ENCODE assay signal across 13 cellular contexts in genomic region chr10:89241491-89242339, GRCh38. TPM values are rescaled to one million over a fixed set of nuclear protein-coding genes. Genes with fewer than 3 reads are reported as not detected.
DNase-seq lines count a peak whose midpoint lies in the region; ATAC-seq, FAIRE-seq and TF ChIP-seq lines count a peak whose summit lies in the region.
"Had no signal": no experiment of that assay in that cellular context is flagged by ENCODE, and none has a peak within 500 bp of the region (broad histone marks: within the 10 kb centered on the region; RNA-seq: fewer than 3 reads in every experiment).

No MANE protein-coding gene starts in this region.

- 84 to 89% methylated on average over 3 of the region's 3 CpGs for WGBS in pancreas, 2 donors

- no peaks in the 10 kb centered on the region for H3K27me3 Mint-ChIP-seq in mesothelial cell of epicardium (ENCODE audit: low read depth)

- intact Hi-C loops in pancreas (cut with DNase I): no loop called here

- H3K27ac Mint-ChIP-seq in mesothelial cell of epicardium: no peak overlapping the region

- peaks cover 4% of the 10 kb centered on the region for H3K36me3 Mint-ChIP-seq in mesothelial cell of epicardium

- ATAC-seq in GM18868 (IDR thresholded peaks at IDR 0.05; ENCODE audit: unreplicated experiment): peak; percentile 51
- peak; percentile 58 for ATAC-seq in esophagus mucosa
- peak in 3 of 4 donors; percentile 48 to 75 (median 72) for ATAC-seq in pancreas
- no peak for ATAC-seq in HG02973 (IDR thresholded peaks at IDR 0.05; ENCODE audit: unreplicated experiment)

- no peak overlapping the region for H3K27ac ChIP-seq in pancreas
- H3K27ac ChIP-seq: thyroid gland had no signal

- no peak for FAIRE-seq in pancreas (lab: Jason Lieb, UNC)
- FAIRE-seq: colon had no signal

- H3K9me3 Mint-ChIP-seq in mesothelial cell of epicardium: no peaks in the 10 kb centered on the region

- H3K4me3 Mint-ChIP-seq in mesothelial cell of epicardium: no peak overlapping the region

- no peaks in the 10 kb centered on the region for H3K4me1 Mint-ChIP-seq in mesothelial cell of epicardium

- H3K4me1 ChIP-seq in pancreas: no peaks in the 10 kb centered on the region

- TF ChIP-seq EP300 in Ishikawa (IDR thresholded peaks at IDR 0.05; ENCODE audit: borderline replicate concordance): no peak

- DNase-seq in pancreas: no peak
- no peak for DNase-seq in H7
- DNase-seq in mesothelial cell of epicardium (ENCODE audit: low spot score in 2 of 2, unreplicated experiment in 2 of 2): no peak
- no peak for DNase-seq in DMS 273 (lab: John Stamatoyannopoulos, UW; ENCODE audit: unreplicated experiment)
- DNase-seq: DMS 273 treated with DMSO at 0.1 percent for 48 hours, NCI-H1417 treated with DMSO at 0.1 percent for 48 hours had no signal

- H3K9me3 ChIP-seq in pancreas: no peaks in the 10 kb centered on the region
- H3K9me3 ChIP-seq: SJSA1, thyroid gland had no signal

- no peak overlapping the region for H3K4me3 ChIP-seq in pancreas
- H3K4me3 ChIP-seq in H7 (ENCODE audit: insufficient read depth, low read depth, low read length): no peak overlapping the region
- H3K4me3 ChIP-seq: SJSA1, thyroid gland had no signal

- TF ChIP-seq CTCF in pancreas (IDR thresholded peaks at IDR 0.05): no peak
- TF ChIP-seq CTCF in mesothelial cell of epicardium (IDR thresholded peaks at IDR 0.05; ENCODE audit: unreplicated experiment): no peak

- no peak for TF ChIP-seq RAD21 in Ishikawa (IDR thresholded peaks at IDR 0.05; ENCODE audit: low read depth)

- H3K27me3 ChIP-seq in pancreas (no peaks in the 10 kb centered on the region), H7 (ENCODE audit: control insufficient read depth, insufficient read depth, low read length) (no peaks in the 10 kb centered on the region)
- H3K27me3 ChIP-seq: SJSA1, thyroid gland had no signal

- H3K36me3 ChIP-seq in pancreas (no peaks in the 10 kb centered on the region), H7 (replicated peaks; ENCODE audit: control insufficient read depth, insufficient read depth, low read length) (no peaks in the 10 kb centered on the region; the same call in 1 of the 2 replicates)
- H3K36me3 ChIP-seq: SJSA1, thyroid gland had no signal

TF ChIP-seq in Ishikawa, 13 proteins besides CTCF, POLR2A, EP300 and RAD21:
- no peak for TF ChIP-seq TAF1 (IDR thresholded peaks at IDR 0.05; ENCODE audit: low read depth)
- 0 out of 2 replicates have a peak, but pooled peaks have one; percentile 38 for TF ChIP-seq CEBPB (IDR thresholded peaks at IDR 0.05)

RNA-seq across cellular contexts. Expression of gene LIPA, which starts 9.9 kb away (rescaled TPM):
- 26.6 TPM for total RNA-seq in esophagus mucosa
- 10 to 100 TPM; 11.7 to 52.6 (median 17.6) TPM for total RNA-seq in pancreas
- polyA plus RNA-seq in pancreas: 10 to 100 TPM in 1 of 2 donors, 1 to 10 TPM in 1; 4.7 to 18.1 TPM
- 10.1 and 14.9 TPM in 2 replicates for total RNA-seq in H7 (2014; rRNA removed; shearing (Covaris generic))
- 24.2 to 27.3 TPM (median 24.8 TPM) in 3 replicates for total RNA-seq in mesothelial cell of epicardium

RNA-seq across cellular contexts. Expression of gene CH25H, which starts 34.6 kb away (rescaled TPM):
- 4.8 TPM for total RNA-seq in esophagus mucosa
- 1 to 10 TPM in 1 of 6 donors, under 1 TPM in 4, not detected in 1; 0.32 to 1.9 (median 0.46) TPM for total RNA-seq in pancreas
- under 1 TPM; 0.49 to 0.92 TPM for polyA plus RNA-seq in pancreas
- total RNA-seq in H7 (2014; rRNA removed; shearing (Covaris generic)): not detected in 2 replicates
- not detected in 3 replicates for total RNA-seq in mesothelial cell of epicardium
